In genomic region chr16:79895053-79895916, GRCh38 we compare ENCODE assay signal across 7 cellular contexts.
"Had no signal": no experiment of that assay in that cellular context is flagged by ENCODE, and none has a peak within 500 bp of the region (broad histone marks: within the 10 kb centered on the region; RNA-seq: fewer than 3 reads in every experiment).

No MANE protein-coding gene starts in this region.

- H2AFZ ChIP-seq: GM23338 had no signal

- DNase-seq: H9, HCEC 1CT, IMR-90 had no signal

- H3K4me3 ChIP-seq: GM23338 had no signal

- H3K4me2 ChIP-seq: GM23338 had no signal

- ATAC-seq: GM23338 had no signal

- FAIRE-seq: H1, H54, HTR-8/SVneo had no signal
